ENCODE assay signal across 11 cellular contexts in genomic region chr1:235047331-235047871, GRCh38.
DNase-seq lines count a peak whose midpoint lies in the region; ATAC-seq lines count a peak whose summit lies in the region.
"Had no signal": no experiment of that assay in that cellular context is flagged by ENCODE, and none has a peak within 500 bp of the region (broad histone marks: within the 10 kb centered on the region; RNA-seq: fewer than 3 reads in every experiment).

No MANE protein-coding gene starts in this region.

- H3K27ac ChIP-seq in layer of hippocampus (ENCODE audit: low read depth, low read length) (peak overlapping the region; percentile 78), temporal lobe (ENCODE audit: low read depth, low read length) (peak overlapping the region; percentile 57)
- H3K27ac ChIP-seq: 22Rv1 had no signal

- H3K4me3 Mint-ChIP-seq in activated T-helper 17 cell treated with anti-CD3 and anti-CD28 coated beads, Interleukin-2, amount 50 U/mL, for 72 hours = peak overlapping the region; percentile 77

- H3K27ac Mint-ChIP-seq in activated T-helper 17 cell treated with anti-CD3 and anti-CD28 coated beads, Interleukin-2, amount 50 U/mL, for 72 hours = peak overlapping the region; percentile 94

- peaks cover 34% of the 10 kb centered on the region for H3K4me1 Mint-ChIP-seq in activated T-helper 17 cell treated with anti-CD3 and anti-CD28 coated beads, Interleukin-2, amount 50 U/mL, for 72 hours

- no peaks in the 10 kb centered on the region for H3K36me3 Mint-ChIP-seq in activated T-helper 17 cell treated with anti-CD3 and anti-CD28 coated beads, Interleukin-2, amount 50 U/mL, for 72 hours (ENCODE audit: low read depth)

- no peaks in the 10 kb centered on the region for H3K27me3 Mint-ChIP-seq in activated T-helper 17 cell treated with anti-CD3 and anti-CD28 coated beads, Interleukin-2, amount 50 U/mL, for 72 hours

- no peaks in the 10 kb centered on the region for H3K9me3 Mint-ChIP-seq in activated T-helper 17 cell treated with anti-CD3 and anti-CD28 coated beads, Interleukin-2, amount 50 U/mL, for 72 hours

- ATAC-seq in activated T-helper 17 cell treated with anti-CD3 and anti-CD28 coated beads, Interleukin-2, amount 50 U/mL, for 72 hours (replicated peaks) = no peak
- ATAC-seq in HG02884 (IDR thresholded peaks at IDR 0.05; ENCODE audit: unreplicated experiment) = no peak

- DNase-seq in DMS53 (lab: John Stamatoyannopoulos, UW) (peak; percentile 49), DMS53 treated with DMSO at 0.1 percent for 48 hours (lab: John Stamatoyannopoulos, UW; ENCODE audit: unreplicated experiment) (no peak), KG1 (lab: John Stamatoyannopoulos, UW) (no peak), mucosa of gallbladder (ENCODE audit: low spot score) (no peak)
- DNase-seq: Kasumi-1, occipital lobe had no signal

- H3K27me3 ChIP-seq in layer of hippocampus (ENCODE audit: control insufficient read depth, insufficient read depth, low read length) = no peaks in the 10 kb centered on the region
